20 cellular contexts compared by ENCODE assay signal in the genomic region with DNA sequence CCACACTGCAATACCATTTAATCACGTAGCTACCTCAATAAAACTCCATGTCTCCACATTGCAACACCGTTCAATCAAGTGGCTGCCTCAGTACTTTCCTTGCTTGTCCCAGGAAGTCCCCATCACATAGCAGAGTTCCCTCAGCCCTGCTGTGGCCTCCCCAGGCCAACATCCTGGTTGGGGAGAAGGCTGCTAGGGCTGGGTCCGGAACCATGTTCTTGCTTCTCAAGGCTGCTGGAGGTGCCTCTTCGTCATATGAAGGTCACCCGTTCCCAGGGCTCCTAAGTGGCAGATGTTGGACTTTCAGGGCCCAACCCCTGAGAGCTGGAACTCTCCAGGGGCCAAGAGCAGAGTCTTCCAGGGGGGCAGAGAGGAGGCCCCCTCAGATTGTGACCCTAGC. TPM values are rescaled to one million over a fixed set of nuclear protein-coding genes. Genes with fewer than 3 reads are reported as not detected.
DNase-seq lines count a peak whose midpoint lies in the region; ATAC-seq and TF ChIP-seq lines count a peak whose summit lies in the region.
"Had no signal": no experiment of that assay in that cellular context is flagged by ENCODE, and none has a peak within 500 bp of the region (broad histone marks: within the 10 kb centered on the region; RNA-seq: fewer than 3 reads in every experiment).

No MANE protein-coding gene starts in this region.

- H2AK5ac ChIP-seq in IMR-90 (ENCODE audit: low read depth, low read length): no peak overlapping the region
- H2AK5ac ChIP-seq in neuronal stem cell (ENCODE audit: low read depth, low read length): peak overlapping the region; percentile 63

- H3K4me3 ChIP-seq in IMR-90 (ENCODE audit: insufficient read depth, low read depth, low read length) (no peak overlapping the region), neuronal stem cell (ENCODE audit: low read length in 2 of 2) (no peak overlapping the region)
- H3K4me3 ChIP-seq: BLaER1 had no signal

- H3K4me1 Mint-ChIP-seq in chondrocyte (ENCODE audit: low read depth) (peaks cover 6% of the 10 kb centered on the region), glutamatergic neuron (ENCODE audit: low read depth, unreplicated experiment) (no peaks in the 10 kb centered on the region)

- H3K4me3 Mint-ChIP-seq in chondrocyte (ENCODE audit: unreplicated experiment) (no peak overlapping the region), glutamatergic neuron (ENCODE audit: unreplicated experiment) (no peak overlapping the region)
- H3K4me3 Mint-ChIP-seq: CD4-positive, alpha-beta T cell; CD8-positive, alpha-beta T cell had no signal

- no peak overlapping the region for H3K4ac ChIP-seq in IMR-90 (ENCODE audit: low read depth, low read length)
- H3K4ac ChIP-seq in neuronal stem cell (ENCODE audit: low read length): no peak overlapping the region

- no peak for ATAC-seq in IMR-90 (ENCODE audit: low read depth)
- ATAC-seq in HG03280 (IDR thresholded peaks at IDR 0.05; ENCODE audit: unreplicated experiment): no peak
- ATAC-seq: CD8-positive, alpha-beta T cell had no signal

- no peaks in the 10 kb centered on the region for H3K9me3 Mint-ChIP-seq in chondrocyte (ENCODE audit: low read depth)
- H3K9me3 Mint-ChIP-seq in glutamatergic neuron (ENCODE audit: unreplicated experiment): peaks cover 2% of the 10 kb centered on the region
- H3K9me3 Mint-ChIP-seq: CD4-positive, alpha-beta T cell; CD8-positive, alpha-beta T cell had no signal

- H2BK12ac ChIP-seq in neuronal stem cell (ENCODE audit: low read length): no peak overlapping the region

- H3K36me3 Mint-ChIP-seq in chondrocyte (ENCODE audit: low read depth): no peaks in the 10 kb centered on the region
- H3K36me3 Mint-ChIP-seq in glutamatergic neuron (ENCODE audit: unreplicated experiment): no peaks in the 10 kb centered on the region
- H3K36me3 Mint-ChIP-seq: CD8-positive, alpha-beta T cell had no signal

- H3K9ac ChIP-seq in IMR-90 (ENCODE audit: low read depth, low read length) (no peak overlapping the region), neuronal stem cell (ENCODE audit: low read depth, low read length, poor library complexity) (no peak overlapping the region)
- H3K9ac ChIP-seq: BLaER1 had no signal

- no peak for TF ChIP-seq RAD21 in IMR-90 (IDR thresholded peaks at IDR 0.05; ENCODE audit: low read length)

- CTCF ChIA-PET in IMR-90 (lab: Yijun Ruan, JAX): no interaction called here

- 67% methylated on average over 4 of the region's 5 CpGs; no CpG with 5 or more reads in 1 of the 2 experiments for WGBS in IMR-90 (ENCODE audit: extremely low coverage in 2 of 2, insufficient read length in 1 of 2), 2 experiments
- WGBS in neuronal stem cell (ENCODE audit: extremely low coverage in 2 of 2, insufficient read length in 2 of 2, insufficient replicate concordance in 1 of 2), 2 donors: no CpG with 5 or more reads among the region's 5 CpGs

- no peak overlapping the region for H4K5ac ChIP-seq in IMR-90 (ENCODE audit: low read depth, low read length)

- H3K27ac Mint-ChIP-seq in chondrocyte (ENCODE audit: unreplicated experiment) (no peak overlapping the region), glutamatergic neuron (ENCODE audit: unreplicated experiment) (no peak overlapping the region)
- H3K27ac Mint-ChIP-seq: CD4-positive, alpha-beta T cell; CD8-positive, alpha-beta T cell had no signal

- TF ChIP-seq CTCF in IMR-90 (conservative IDR thresholded peaks at IDR 0.05; ENCODE audit: low read depth, low read length) (no peak), chondrocyte (IDR thresholded peaks at IDR 0.05) (no peak), glutamatergic neuron (IDR thresholded peaks at IDR 0.05; ENCODE audit: partially characterized antibody, unreplicated experiment) (no peak)

- H2BK5ac ChIP-seq in IMR-90 (ENCODE audit: low read depth, low read length, poor library complexity, severe bottlenecking) (no peak overlapping the region), neuronal stem cell (ENCODE audit: low read length) (no peak overlapping the region)

- no peaks in the 10 kb centered on the region for H4K20me1 ChIP-seq in IMR-90 (ENCODE audit: insufficient read depth, low read length)
- H4K20me1 ChIP-seq: BLaER1 had no signal

- H2AK9ac ChIP-seq in IMR-90 (replicated peaks; ENCODE audit: low read depth, low read length, poor library complexity): peak overlapping the region; percentile 23

- no peaks in the 10 kb centered on the region for H3K9me1 ChIP-seq in IMR-90 (ENCODE audit: insufficient read depth, low read length)

- POLR2A ChIA-PET in IMR-90 (lab: Charles Lee; ENCODE audit: unreplicated experiment): no interaction called here

- peaks cover 3% of the 10 kb centered on the region for H3K4me1 ChIP-seq in IMR-90 (ENCODE audit: control insufficient read depth, insufficient read depth, low read length)
- peaks cover 3 to 5% of the 10 kb centered on the region in 2 donors for H3K4me1 ChIP-seq in neuronal stem cell (ENCODE audit: control insufficient read depth in 2 of 2, insufficient read depth in 1 of 2, low read depth in 1 of 2, low read length in 2 of 2)
- H3K4me1 ChIP-seq: BE2C had no signal

- H3K18ac ChIP-seq in IMR-90 (ENCODE audit: low read depth, low read length) (no peak overlapping the region), neuronal stem cell (ENCODE audit: low read length) (no peak overlapping the region)

- no peak overlapping the region for H4K8ac ChIP-seq in IMR-90 (ENCODE audit: low read depth in 2 of 2, low read length in 2 of 2)
- H4K8ac ChIP-seq in neuronal stem cell (ENCODE audit: low read depth, low read length): no peak overlapping the region

- H3K36me3 ChIP-seq in IMR-90 (ENCODE audit: control insufficient read depth, insufficient read depth, low read length) (no peaks in the 10 kb centered on the region), neuronal stem cell (replicated peaks in 1 of 2; ENCODE audit: control insufficient read depth in 2 of 2, insufficient read depth in 2 of 2, low read length in 2 of 2) (no peaks in the 10 kb centered on the region)
- H3K36me3 ChIP-seq: BE2C, BLaER1 had no signal

- H2BK15ac ChIP-seq in IMR-90 (ENCODE audit: low read depth, low read length) (no peak overlapping the region), neuronal stem cell (ENCODE audit: low read length) (no peak overlapping the region)

- no peak overlapping the region for H4K91ac ChIP-seq in IMR-90 (ENCODE audit: insufficient read depth, low read depth, low read length)
- peak overlapping the region; percentile 35 for H4K91ac ChIP-seq in neuronal stem cell (ENCODE audit: low read depth, low read length, poor library complexity)

- dilution Hi-C loops in IMR-90 (cut with HindIII; ENCODE audit: low sequenced_read_pairs, unreplicated experiment): no loop called here

- H3K56ac ChIP-seq in IMR-90 (ENCODE audit: extremely low read depth, insufficient read depth, low read length): no peak overlapping the region

- no peak overlapping the region for H3K23ac ChIP-seq in IMR-90 (ENCODE audit: low read depth, low read length)
- no peak overlapping the region for H3K23ac ChIP-seq in neuronal stem cell (ENCODE audit: low read depth, low read length, poor library complexity)

- H3K27me3 Mint-ChIP-seq in chondrocyte (ENCODE audit: low read depth) (peaks cover 12% of the 10 kb centered on the region), glutamatergic neuron (ENCODE audit: unreplicated experiment) (peaks cover 11% of the 10 kb centered on the region)

- in situ Hi-C loops in IMR-90 (cut with MboI; ENCODE audit: low sequenced_read_pairs): no loop called here

- no TSS peak for BruUV-seq in IMR-90 (replicated peaks; lab: Mats Ljungman, UMichigan)

- no peak overlapping the region for H3K4me2 ChIP-seq in IMR-90 (ENCODE audit: low read depth, low read length)
- no peak overlapping the region for H3K4me2 ChIP-seq in neuronal stem cell (ENCODE audit: insufficient read depth, low read length, poor library complexity, severe bottlenecking)
- H3K4me2 ChIP-seq: BLaER1 had no signal

- H3K27ac ChIP-seq in IMR-90 (ENCODE audit: insufficient read depth, low read length) (no peak overlapping the region), neuronal stem cell (replicated peaks; ENCODE audit: low read length) (no peak overlapping the region)
- H3K27ac ChIP-seq: BLaER1, C4-2B had no signal

- no peak for TF ChIP-seq POLR2A in IMR-90 (IDR thresholded peaks at IDR 0.05; ENCODE audit: low read depth, low read length)

- no peak overlapping the region for H2AFZ ChIP-seq in IMR-90 (replicated peaks; ENCODE audit: low read length, poor library complexity)
- no peak overlapping the region for H2AFZ ChIP-seq in neuronal stem cell (ENCODE audit: low read length)

- no peaks in the 10 kb centered on the region for H3K9me3 ChIP-seq in IMR-90 (ENCODE audit: control insufficient read depth, insufficient read depth, low read length)
- H3K9me3 ChIP-seq in neuronal stem cell (replicated peaks in 1 of 2; ENCODE audit: control insufficient read depth in 2 of 2, insufficient read depth in 1 of 2, low read depth in 1 of 2, low read length in 2 of 2): no peaks in the 10 kb centered on the region
- H3K9me3 ChIP-seq: BE2C, Caco-2 had no signal

- H3K27me3 ChIP-seq in IMR-90 (ENCODE audit: control insufficient read depth, insufficient read depth, low read length) (peaks cover 58% of the 10 kb centered on the region), neuronal stem cell (ENCODE audit: control insufficient read depth in 3 of 3, insufficient read depth in 3 of 3, low read depth in 1 of 3, low read length in 3 of 3) (peaks cover 0 to 12% (median 0%) of the 10 kb centered on the region in 3 experiments)
- H3K27me3 ChIP-seq: BE2C had no signal

- H3K79me1 ChIP-seq in IMR-90 (ENCODE audit: low read depth in 1 of 2, low read length in 2 of 2) (no peaks in the 10 kb centered on the region), neuronal stem cell (ENCODE audit: low read depth, low read length) (no peaks in the 10 kb centered on the region)

- intact Hi-C loops in IMR-90 (cut with micrococcal nuclease): no loop called here
- intact Hi-C loops in posterior vena cava (cut with DNase I): no loop called here

- DNase-seq in IMR-90: no peak
- DNase-seq in chondrocyte (ENCODE audit: low spot score): peak; percentile 54
- no peak for DNase-seq in neuronal stem cell (ENCODE audit: low spot score)
- DNase-seq in posterior vena cava (ENCODE audit: low spot score): no peak
- no peak for DNase-seq in glutamatergic neuron
- no peak for DNase-seq in NCI-H748 treated with DMSO at 0.1 percent for 48 hours (lab: John Stamatoyannopoulos, UW)
- DNase-seq: 8988T; ACHN; BE2C; Caco-2; Calu3; CD4-positive, alpha-beta T cell; CD8-positive, alpha-beta T cell; DMS79 treated with DMSO at 0.1 percent for 48 hours; GF-D8 had no signal

- no peak overlapping the region for H2BK20ac ChIP-seq in IMR-90 (ENCODE audit: low read depth, low read length)

- H2BK120ac ChIP-seq in IMR-90 (ENCODE audit: low read depth, low read length): no peak overlapping the region
- H2BK120ac ChIP-seq in neuronal stem cell (ENCODE audit: low read depth, low read length): no peak overlapping the region

- H3K14ac ChIP-seq in IMR-90 (replicated peaks; ENCODE audit: low read depth, low read length) (no peak overlapping the region), neuronal stem cell (ENCODE audit: low read length) (no peak overlapping the region)

RNA-seq across cellular contexts. Expression of a gene that starts 3.3 kb away (rescaled TPM):
- total RNA-seq in IMR-90 (2012; rRNA removed): not detected in 2 replicates
- polyA plus RNA-seq in IMR-90 (2012; rRNA removed): not detected in 2 replicates
- polyA plus RNA-seq in IMR-90 (2012; cell fraction: cytosol; rRNA removed): 0.23 TPM in 1 of 2 replicates, not detected in the other
- polyA plus RNA-seq in IMR-90 (2012; cell fraction: nucleus; rRNA removed; ENCODE audit: low replicate concordance): 0.11 TPM in 1 of 2 replicates, not detected in the other
- 0.44 to 0.72 TPM (median 0.67 TPM) in 3 replicates for total RNA-seq in chondrocyte
- 3.4 TPM for polyA plus RNA-seq in neuronal stem cell (2013, experiment 1 of 2)
- 3.3 TPM for polyA plus RNA-seq in neuronal stem cell (2013, experiment 2 of 2)
- not detected for total RNA-seq in posterior vena cava
- total RNA-seq in glutamatergic neuron (ENCODE audit: unreplicated experiment): not detected
- total RNA-seq: A673; Calu3; CD4-positive, alpha-beta T cell; CD8-positive, alpha-beta T cell had no signal

RNA-seq across cellular contexts. Expression of a gene that starts 6.4 kb away (rescaled TPM):
- not detected in 2 replicates for total RNA-seq in IMR-90 (2012; rRNA removed)
- not detected in 2 replicates for polyA plus RNA-seq in IMR-90 (2012; rRNA removed)
- not detected in 2 replicates for polyA plus RNA-seq in IMR-90 (2012; cell fraction: cytosol; rRNA removed)
- polyA plus RNA-seq in IMR-90 (2012; cell fraction: nucleus; rRNA removed; ENCODE audit: low replicate concordance): not detected in 2 replicates
- total RNA-seq in chondrocyte: not detected in 3 replicates
- polyA plus RNA-seq in neuronal stem cell (2013, experiment 1 of 2): not detected
- 0.03 TPM for polyA plus RNA-seq in neuronal stem cell (2013, experiment 2 of 2)
- under 1 TPM in 1 of 2 donors, not detected in 1; 0.42 TPM for total RNA-seq in posterior vena cava
- total RNA-seq in glutamatergic neuron (ENCODE audit: unreplicated experiment): not detected
- total RNA-seq: A673; Caco-2; Calu3; CD4-positive, alpha-beta T cell; CD8-positive, alpha-beta T cell had no signal
- polyA plus RNA-seq: AG04450 had no signal

RNA-seq across cellular contexts. Expression of a gene that starts 32.7 kb away (rescaled TPM):
- total RNA-seq in IMR-90 (2012; rRNA removed) (under 0.01 and 0.36 TPM in 2 replicates), chondrocyte (0.75 to 1.2 TPM (median 0.79 TPM) in 3 replicates), posterior vena cava (under 1 TPM; 0.52 to 0.83 TPM), glutamatergic neuron (ENCODE audit: unreplicated experiment) (0.91 TPM)
- polyA plus RNA-seq in IMR-90 (2012; rRNA removed): 0.79 and 1.2 TPM in 2 replicates
- polyA plus RNA-seq in IMR-90 (2012; cell fraction: cytosol; rRNA removed): 0.41 and 0.69 TPM in 2 replicates
- 4.5 and 11.7 TPM in 2 replicates for polyA plus RNA-seq in IMR-90 (2012; cell fraction: nucleus; rRNA removed; ENCODE audit: low replicate concordance)
- polyA plus RNA-seq in neuronal stem cell (2013, experiment 1 of 2): 0.24 TPM
- 0.30 TPM for polyA plus RNA-seq in neuronal stem cell (2013, experiment 2 of 2)
